Comparison of ENCODE assay signal across 23 cellular contexts in the genomic region with DNA sequence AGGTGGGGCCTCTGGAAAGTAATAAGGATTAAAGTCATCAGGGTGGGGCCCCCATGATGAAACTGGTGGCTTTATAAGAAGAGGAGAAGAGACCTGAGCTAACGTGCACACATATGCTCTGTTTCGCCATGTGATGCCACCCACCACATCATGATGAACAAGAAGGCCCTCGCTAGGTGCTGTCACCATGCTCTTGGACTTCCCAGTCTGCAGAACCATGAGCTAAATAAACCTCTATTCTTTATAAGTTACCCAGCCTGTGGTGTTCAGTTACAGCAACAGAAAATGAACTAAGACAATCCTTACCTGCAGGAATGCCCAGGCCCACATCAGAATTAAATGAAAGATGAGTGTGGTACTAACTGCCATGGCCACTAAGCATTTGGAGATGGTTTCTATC.
DNase-seq lines count a peak whose midpoint lies in the region; ATAC-seq, FAIRE-seq and TF ChIP-seq lines count a peak whose summit lies in the region.
"Had no signal": no experiment of that assay in that cellular context is flagged by ENCODE, and none has a peak within 500 bp of the region (broad histone marks: within the 10 kb centered on the region; RNA-seq: fewer than 3 reads in every experiment).

No MANE protein-coding gene starts in this region.

- TF ChIP-seq CTCF in right atrium auricular region (IDR thresholded peaks at IDR 0.05) (no peak), esophagus muscularis mucosa (IDR thresholded peaks at IDR 0.05) (no peak), pancreas (IDR thresholded peaks at IDR 0.05) (no peak)

- 97% methylated on average over 3 of the region's 3 CpGs for WGBS in esophagus muscularis mucosa
- 97 to 100% methylated on average over 3 of the region's 3 CpGs for WGBS in pancreas, 2 donors

- H3K4me3 ChIP-seq in right atrium auricular region (no peak overlapping the region), esophagus muscularis mucosa (no peak overlapping the region), stomach smooth muscle (ENCODE audit: low read length in 2 of 2) (no peak overlapping the region), pancreas (no peak overlapping the region)
- H3K4me3 ChIP-seq: GM12878 had no signal

- H3K9ac ChIP-seq in stomach smooth muscle (ENCODE audit: low read length in 2 of 2), result no peak overlapping the region

- H3K27me3 ChIP-seq in right atrium auricular region (no peaks in the 10 kb centered on the region), esophagus muscularis mucosa (no peaks in the 10 kb centered on the region), stomach smooth muscle (ENCODE audit: control insufficient read depth in 1 of 2, insufficient read depth in 2 of 2, low read length in 2 of 2) (no peaks in the 10 kb centered on the region), pancreas (no peaks in the 10 kb centered on the region)
- H3K27me3 ChIP-seq: BE2C had no signal

- TF ChIP-seq EP300 in esophagus muscularis mucosa (IDR thresholded peaks at IDR 0.05), result no peak

- FAIRE-seq in pancreas (lab: Jason Lieb, UNC), result no peak
- FAIRE-seq: A204.1, GM12878, GM19239, H1 had no signal

- DNase-seq in right atrium auricular region (ENCODE audit: low spot score), result no peak
- no peak for DNase-seq in Right ventricle myocardium inferior (ENCODE audit: missing footprints)
- DNase-seq in caudate nucleus (lab: John Stamatoyannopoulos, UW), result no peak
- no peak for DNase-seq in esophagus muscularis mucosa (ENCODE audit: extremely low spot score)
- DNase-seq in pancreas, result no peak
- DNase-seq: ACHN; BE2C; C1 segment of cervical spinal cord; CD4-positive, CD25-positive, alpha-beta regulatory T cell; COR-L47; DMS 273 treated with DMSO at 0.1 percent for 48 hours; DMS53; DND-41; EL; H9; IMR-90 had no signal

- H3K9me3 ChIP-seq in right atrium auricular region (no peaks in the 10 kb centered on the region), esophagus muscularis mucosa (no peaks in the 10 kb centered on the region), stomach smooth muscle (ENCODE audit: control insufficient read depth in 2 of 2, low read length in 2 of 2) (no peaks in the 10 kb centered on the region), pancreas (no peaks in the 10 kb centered on the region)
- H3K9me3 ChIP-seq: BE2C had no signal

- H3K4me1 ChIP-seq in right atrium auricular region (peaks cover 0 to 60% of the 10 kb centered on the region in 2 donors), esophagus muscularis mucosa (peaks cover 64 to 100% (median 94%) of the 10 kb centered on the region in 4 donors), stomach smooth muscle (ENCODE audit: control insufficient read depth, insufficient read depth, low read length) (peaks cover 72% of the 10 kb centered on the region), pancreas (no peaks in the 10 kb centered on the region)
- H3K4me1 ChIP-seq: BE2C had no signal

- H3K27ac ChIP-seq in right atrium auricular region (peak overlapping the region; percentile 91 to 92), caudate nucleus (ENCODE audit: low read depth, low read length) (peak overlapping the region; percentile 54), esophagus muscularis mucosa (replicated peaks in 1 of 4) (peak overlapping the region in 3 of 4 donors; percentile 92 to 97 (median 96)), stomach smooth muscle (ENCODE audit: low read length) (peak overlapping the region; percentile 87), pancreas (peak overlapping the region in 1 of 4 donors; percentile 12)
- H3K27ac ChIP-seq: HL-60 had no signal

- ATAC-seq in Right ventricle myocardium inferior (no peak), pancreas (no peak), HG02870 (IDR thresholded peaks at IDR 0.05; ENCODE audit: unreplicated experiment) (no peak)
- ATAC-seq: GM12878 had no signal

- no peaks in the 10 kb centered on the region for H3K36me3 ChIP-seq in right atrium auricular region
- H3K36me3 ChIP-seq in esophagus muscularis mucosa, result no peaks in the 10 kb centered on the region
- no peaks in the 10 kb centered on the region for H3K36me3 ChIP-seq in stomach smooth muscle (ENCODE audit: control insufficient read depth in 2 of 2, insufficient read depth in 2 of 2, low read length in 2 of 2)
- no peaks in the 10 kb centered on the region for H3K36me3 ChIP-seq in pancreas
- H3K36me3 ChIP-seq: BE2C had no signal

- TF ChIP-seq POLR2A in esophagus muscularis mucosa (IDR thresholded peaks at IDR 0.05; ENCODE audit: low read depth), result no peak

- intact Hi-C loops in Right ventricle myocardium inferior (cut with DNase I), result no loop called here
- intact Hi-C loops in esophagus muscularis mucosa (cut with DNase I), result no loop called here
- intact Hi-C loops in pancreas (cut with DNase I), result no loop called here
